Comparison of ENCODE assay signal across 11 cellular contexts in the genomic region with DNA sequence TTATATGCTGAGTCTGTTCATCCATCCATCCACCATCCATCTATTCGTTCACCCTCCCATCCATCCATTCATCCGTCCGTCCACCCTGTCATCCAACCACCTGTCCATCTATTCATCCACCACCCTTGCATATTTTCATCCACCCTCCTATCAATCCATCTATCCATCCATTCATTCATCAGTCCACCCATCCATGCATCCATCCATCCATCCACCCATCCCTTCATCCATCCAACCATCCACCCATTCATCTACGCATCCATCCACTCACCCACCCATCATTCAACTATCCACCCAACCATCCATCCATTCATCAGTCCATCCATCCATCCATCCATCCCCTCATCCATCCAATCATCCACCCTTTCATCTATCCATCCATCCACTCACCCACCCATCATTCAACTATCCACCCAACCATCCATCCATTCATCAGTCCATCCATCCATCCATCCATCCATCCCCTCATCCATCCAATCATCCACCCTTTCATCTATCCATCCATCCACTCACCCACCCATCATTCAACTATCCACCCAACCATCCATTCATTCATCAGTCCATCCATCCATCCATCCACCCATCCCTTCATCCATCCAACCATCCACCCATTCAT. TPM values are rescaled to one million over a fixed set of nuclear protein-coding genes. Genes with fewer than 3 reads are reported as not detected.
"Had no signal": no experiment of that assay in that cellular context is flagged by ENCODE, and none has a peak within 500 bp of the region (broad histone marks: within the 10 kb centered on the region; RNA-seq: fewer than 3 reads in every experiment).

No MANE protein-coding gene starts in this region.

RNA-seq across cellular contexts. Expression of a gene that starts 49.4 kb away (rescaled TPM):
- total RNA-seq: activated naive CD4-positive, alpha-beta T cell treated with anti-CD3 and anti-CD28 coated beads for 36 hours; activated naive CD8-positive, alpha-beta T cell treated with anti-CD3 and anti-CD28 coated beads, Interleukin-2, amount 10 ng/mL, durations not matched to agents 7 days and 5 days; ascending aorta; dermis blood vessel endothelial cell; esophagus squamous epithelium; frontal cortex; lung microvascular endothelial cell; mucosa of gallbladder; temporal lobe; tibial nerve; ureter had no signal
